ENCODE assay signal across 15 cellular contexts in the genomic region with DNA sequence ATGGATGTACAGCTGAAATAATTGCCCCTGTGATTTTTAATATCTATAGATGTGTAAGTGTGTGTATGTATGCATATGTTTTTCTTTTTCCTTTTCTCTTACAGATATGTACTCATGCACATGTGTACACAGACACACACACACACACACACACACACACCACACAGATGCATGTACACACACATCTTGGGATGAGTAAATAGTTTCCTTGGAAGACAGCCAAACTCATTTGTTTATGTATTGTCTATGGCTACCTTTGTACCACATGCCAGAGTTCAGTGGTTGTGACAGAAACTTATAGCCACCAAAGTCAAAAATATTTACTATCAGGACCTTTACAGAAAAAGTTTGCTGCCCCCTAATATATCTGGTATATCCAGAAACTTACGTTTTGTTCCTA.
DNase-seq lines count a peak whose midpoint lies in the region; ATAC-seq lines count a peak whose summit lies in the region.
"Had no signal": no experiment of that assay in that cellular context is flagged by ENCODE, and none has a peak within 500 bp of the region (broad histone marks: within the 10 kb centered on the region; RNA-seq: fewer than 3 reads in every experiment).

No MANE protein-coding gene starts in this region.

- no CpG with 5 or more reads among the region's 1 CpG for WGBS in trophoblast cell (ENCODE audit: extremely low coverage, insufficient coverage, insufficient read length)

- H3K9ac ChIP-seq in trophoblast cell (ENCODE audit: low read length): no peak overlapping the region
- H3K9ac ChIP-seq: SK-N-SH had no signal

- H3K18ac ChIP-seq in trophoblast cell (ENCODE audit: low read length): no peak overlapping the region

- no peaks in the 10 kb centered on the region for H3K79me2 ChIP-seq in trophoblast cell (ENCODE audit: control insufficient read depth, insufficient read depth, low read length, poor library complexity)

- H3K14ac ChIP-seq in trophoblast cell (ENCODE audit: low read length): no peak overlapping the region

- no peak overlapping the region for H3K4me2 ChIP-seq in trophoblast cell (ENCODE audit: low read length)
- H3K4me2 ChIP-seq: SK-N-SH had no signal

- H4K91ac ChIP-seq in trophoblast cell (ENCODE audit: low read depth, low read length): no peak overlapping the region

- no peak overlapping the region for H2BK12ac ChIP-seq in trophoblast cell (ENCODE audit: low read length)

- no peaks in the 10 kb centered on the region for H3K4me1 ChIP-seq in trophoblast cell (ENCODE audit: control insufficient read depth in 1 of 2, insufficient read depth in 2 of 2, low read length in 2 of 2)
- H3K4me1 ChIP-seq: tibial nerve had no signal

- no peak overlapping the region for H2AFZ ChIP-seq in trophoblast cell (ENCODE audit: insufficient read depth, low read length, poor library complexity)

- no peak overlapping the region for H2AK5ac ChIP-seq in trophoblast cell (ENCODE audit: low read length)

- H3K79me1 ChIP-seq in trophoblast cell (ENCODE audit: low read length): no peaks in the 10 kb centered on the region

- no peak for ATAC-seq in HG02852 (IDR thresholded peaks at IDR 0.05; ENCODE audit: unreplicated experiment)

- no peak overlapping the region for H2BK120ac ChIP-seq in trophoblast cell (ENCODE audit: insufficient read depth, low read length, poor library complexity)

- H3K27me3 ChIP-seq in trophoblast cell (ENCODE audit: insufficient read depth, low read length): no peaks in the 10 kb centered on the region
- H3K27me3 ChIP-seq: tibial nerve had no signal

- H3K9me3 ChIP-seq in trophoblast cell (ENCODE audit: insufficient read depth, low read depth, low read length): no peaks in the 10 kb centered on the region
- H3K9me3 ChIP-seq: SK-N-SH, tibial nerve had no signal

- H3K4ac ChIP-seq in trophoblast cell (ENCODE audit: low read depth, low read length): no peak overlapping the region

- no peak overlapping the region for H3K23ac ChIP-seq in trophoblast cell (ENCODE audit: low read length)

- DNase-seq in DMS 273 (lab: John Stamatoyannopoulos, UW; ENCODE audit: unreplicated experiment) (peak; percentile 21), DMS 273 treated with DMSO at 0.1 percent for 48 hours (lab: John Stamatoyannopoulos, UW) (no peak), NCI-H1105 treated with DMSO at 0.1 percent for 48 hours (lab: John Stamatoyannopoulos, UW) (peak; percentile 25), SHP77 (lab: John Stamatoyannopoulos, UW) (peak; percentile 62 to 72), lung microvascular endothelial cell (ENCODE audit: low read depth in 2 of 2) (peak; percentile 2 to 6), ecto neural progenitor cell (ENCODE audit: low spot score) (no peak), trophoblast cell (no peak)
- DNase-seq: activated T-cell treated with anti-CD3 and anti-CD28 coated beads, Interleukin-2, amount 50 U/mL, for 24 hours; HCEC 1CT; NCI-H524 treated with DMSO at 0.1 percent for 48 hours; SK-N-SH; stimulated activated CD4-positive, alpha-beta T cell treated with anti-CD3 and anti-CD28 coated beads, Interleukin-12 subunit alpha, Interleukin-12 subunit beta, amount 100 ng/mL, for 4 hours had no signal

- no peaks in the 10 kb centered on the region for H3K36me3 ChIP-seq in trophoblast cell (ENCODE audit: control insufficient read depth in 1 of 2, insufficient read depth in 2 of 2, low read length in 2 of 2)
- H3K36me3 ChIP-seq: tibial nerve had no signal

- no peak overlapping the region for H4K12ac ChIP-seq in trophoblast cell (ENCODE audit: low read depth, low read length)

- H4K8ac ChIP-seq in trophoblast cell (ENCODE audit: low read depth, low read length): no peak overlapping the region

- H2BK5ac ChIP-seq in trophoblast cell (ENCODE audit: low read depth, low read length, poor library complexity): no peak overlapping the region

- H3K27ac ChIP-seq in trophoblast cell (ENCODE audit: low read depth, low read length): no peak overlapping the region
- H3K27ac ChIP-seq: 22Rv1, tibial nerve had no signal

- no peak overlapping the region for H3K4me3 ChIP-seq in trophoblast cell (ENCODE audit: low read depth, low read length)
- H3K4me3 ChIP-seq: tibial nerve had no signal

Comparison
In these comparisons a context has a peak if more than half of its experiments do, and no peak if none do; other contexts are left out.
1. DNase-seq: peak in DMS 273 (single experiment), NCI-H1105 treated with DMSO at 0.1 percent for 48 hours (single experiment), SHP77 (2 of 2) and lung microvascular endothelial cell (2 of 2); none in DMS 273 treated with DMSO at 0.1 percent for 48 hours (single experiment), ecto neural progenitor cell (single experiment) and trophoblast cell (0 of 2).